Comparison of ENCODE assay signal across 1 cellular context in genomic region chr6:29847871-29848630, GRCh38.
TF ChIP-seq lines count a peak whose summit lies in the region.

No MANE protein-coding gene starts in this region.

TF ChIP-seq in K562, 482 proteins besides CTCF, POLR2A, EP300 and RAD21 (continued from another document):
- TF ChIP-seq CTCFL (IDR thresholded peaks at IDR 0.05; ENCODE audit: borderline replicate concordance, insufficient read depth, low read depth, low read length, poor library complexity, severe bottlenecking) (peak; percentile 29), RCOR1 (IDR thresholded peaks at IDR 0.05; ENCODE audit: borderline replicate concordance in 1 of 2, low read depth in 2 of 2, low read length in 2 of 2) (peak; percentile 18 to 90; a peak in 3 of 4 replicates), SMC3 (conservative IDR thresholded peaks at IDR 0.05; ENCODE audit: insufficient read depth, low read depth, low read length) (peak; percentile 100), CTBP1 (IDR thresholded peaks at IDR 0.05; ENCODE audit: borderline replicate concordance) (peak; percentile 49; the same call in 1 of the 2 replicates), HMGXB4 (CRISPR knock-in tag; IDR thresholded peaks at IDR 0.05) (no peak), ZFP36 (IDR thresholded peaks at IDR 0.05; ENCODE audit: low read depth, low read length, partially characterized antibody) (peak; percentile 12), STAG1 (CRISPR knock-in tag; IDR thresholded peaks at IDR 0.05; ENCODE audit: borderline replicate concordance) (peak; percentile 98), ELF4 (CRISPR knock-in tag; IDR thresholded peaks at IDR 0.05) (no peak), RB1 (IDR thresholded peaks at IDR 0.05; ENCODE audit: low read depth) (peak; percentile 69; the same call in 1 of the 2 replicates), NFE2L1 (tag; IDR thresholded peaks at IDR 0.05; ENCODE audit: borderline replicate concordance, low read depth) (no peak), CC2D1A (IDR thresholded peaks at IDR 0.05) (peak; percentile 89), MAFG (tag; conservative IDR thresholded peaks at IDR 0.05) (no peak), ZNF24 (IDR thresholded peaks at IDR 0.05) (0 out of 2 replicates have a peak, but pooled peaks have one; percentile 37), PHF21A (IDR thresholded peaks at IDR 0.05; ENCODE audit: borderline replicate concordance, low read depth) (peak; percentile 73; the same call in 1 of the 2 replicates), NFIC (IDR thresholded peaks at IDR 0.05) (0 out of 2 replicates have a peak, but pooled peaks have one; percentile 5), CBFA2T2 (conservative IDR thresholded peaks at IDR 0.05) (no peak), ZBED1 (IDR thresholded peaks at IDR 0.05) (no peak)
